24 cellular contexts compared by ENCODE assay signal in genomic region chr3:184632551-184632950, GRCh38.
DNase-seq lines count a peak whose midpoint lies in the region; TF ChIP-seq lines count a peak whose summit lies in the region.
"Had no signal": no experiment of that assay in that cellular context is flagged by ENCODE, and none has a peak within 500 bp of the region (broad histone marks: within the 10 kb centered on the region; RNA-seq: fewer than 3 reads in every experiment).

No MANE protein-coding gene starts in this region.

- H3K4me1 Mint-ChIP-seq in Calu3 (ENCODE audit: low read depth, unreplicated experiment) (peaks cover 37% of the 10 kb centered on the region), nephron (peaks cover 68% of the 10 kb centered on the region), osteocyte (ENCODE audit: unreplicated experiment) (peaks cover 2% of the 10 kb centered on the region)
- peaks cover 5% of the 10 kb centered on the region for H3K4me1 Mint-ChIP-seq in activated CD4-positive, alpha-beta T cell treated with anti-CD3 and anti-CD28 coated beads, Interleukin-2, amount 10 ng/mL, durations not matched to agents 7 days and 5 days

- H3K27ac ChIP-seq in WERI-Rb-1 (peak overlapping the region; percentile 70), left ventricle myocardium inferior (replicated peaks) (peak overlapping the region; percentile 32)
- H3K27ac ChIP-seq: BLaER1, breast epithelium, epithelial cell of prostate, vagina had no signal

- DNase-seq in Calu3 (peak; percentile 41), WERI-Rb-1 (no peak), left ventricle myocardium inferior (no peak), ecto neural progenitor cell (ENCODE audit: low spot score) (no peak), osteocyte (ENCODE audit: extremely low spot score, unreplicated experiment) (no peak)
- no peak for DNase-seq in activated CD4-positive, alpha-beta T cell treated with anti-CD3 and anti-CD28 coated beads, Interleukin-2, amount 50 U/mL, for 1 hour
- no peak for DNase-seq in activated CD4-positive, alpha-beta T cell treated with anti-CD3 and anti-CD28 coated beads, Interleukin-2, amount 10 ng/mL, durations not matched to agents 7 days and 5 days
- DNase-seq: activated CD4-positive, alpha-beta memory T cell treated with anti-CD3 and anti-CD28 coated beads, Interleukin-2, amount 10 ng/mL, durations not matched to agents 7 days and 5 days; activated gamma-delta T cell treated with Interleukin-2 at 50 U/mL for 16 hours; COR-L47; HFFc6; Karpas-422; naive thymus-derived CD8-positive, alpha-beta T cell; NCI-H1930; NCI-H345 had no signal

- no peaks in the 10 kb centered on the region for H3K9me3 Mint-ChIP-seq in Calu3 (ENCODE audit: low read depth, unreplicated experiment)
- H3K9me3 Mint-ChIP-seq in nephron: no peaks in the 10 kb centered on the region
- H3K9me3 Mint-ChIP-seq in activated CD4-positive, alpha-beta T cell treated with anti-CD3 and anti-CD28 coated beads, Interleukin-2, amount 10 ng/mL, durations not matched to agents 7 days and 5 days: no peaks in the 10 kb centered on the region
- H3K9me3 Mint-ChIP-seq in osteocyte (ENCODE audit: unreplicated experiment): no peaks in the 10 kb centered on the region
- H3K9me3 Mint-ChIP-seq: activated CD4-positive, alpha-beta memory T cell treated with anti-CD3 and anti-CD28 coated beads, Interleukin-2, amount 10 ng/mL, durations not matched to agents 7 days and 5 days; dendritic cell treated with granulocyte-macrophage colony-stimulating factor and Interleukin-4, amounts not matched to agents 40 ng/mL and 50 ng/mL, for 4 days; HFFc6; memory B cell; naive thymus-derived CD8-positive, alpha-beta T cell; T-helper 2 cell treated with Interferon-gamma antibody and Interleukin-4, amounts not matched to agents 5 μg/mL and 100 μg/mL, for 36 hours had no signal

- H3K4me1 ChIP-seq in left ventricle myocardium inferior: peaks cover 30% of the 10 kb centered on the region

- H3K9me3 ChIP-seq in WERI-Rb-1 (ENCODE audit: severe bottlenecking) (no peaks in the 10 kb centered on the region), left ventricle myocardium inferior (replicated peaks) (no peaks in the 10 kb centered on the region)
- H3K9me3 ChIP-seq: BLaER1, breast epithelium, vagina had no signal

- intact Hi-C loops in Calu3 (cut with micrococcal nuclease; ENCODE audit: unreplicated experiment) (no loop called here), left ventricle myocardium inferior (cut with micrococcal nuclease) (no loop called here)

- CTCF ChIA-PET in Calu3 (lab: Charles Lee): interaction anchor here (0.7 kb wide), 1 partner anchor 82 kb away, joined by 5 read pairs; no protein-coding TSS in a partner anchor
- CTCF ChIA-PET in activated CD4-positive, alpha-beta T cell treated with anti-CD3 and anti-CD28 coated beads, Interleukin-2, amount 10 ng/mL, durations not matched to agents 7 days and 5 days (lab: Charles Lee): interaction anchor here (1.0 to 1.2 kb wide), 2 partner anchors 12 to 143 kb away, joined by 3 read pairs; no protein-coding TSS in a partner anchor

- H3K36me3 Mint-ChIP-seq in Calu3 (ENCODE audit: insufficient read depth, unreplicated experiment) (no peaks in the 10 kb centered on the region), nephron (ENCODE audit: low read depth) (no peaks in the 10 kb centered on the region), osteocyte (ENCODE audit: unreplicated experiment) (no peaks in the 10 kb centered on the region)
- no peaks in the 10 kb centered on the region for H3K36me3 Mint-ChIP-seq in activated CD4-positive, alpha-beta T cell treated with anti-CD3 and anti-CD28 coated beads, Interleukin-2, amount 10 ng/mL, durations not matched to agents 7 days and 5 days (ENCODE audit: low read depth)
- H3K36me3 Mint-ChIP-seq: naive thymus-derived CD8-positive, alpha-beta T cell had no signal

- H3K27me3 Mint-ChIP-seq in Calu3 (ENCODE audit: unreplicated experiment) (peaks cover 38% of the 10 kb centered on the region), nephron (ENCODE audit: low read depth) (peaks cover 4% of the 10 kb centered on the region), osteocyte (ENCODE audit: unreplicated experiment) (no peaks in the 10 kb centered on the region)
- H3K27me3 Mint-ChIP-seq in activated CD4-positive, alpha-beta T cell treated with anti-CD3 and anti-CD28 coated beads, Interleukin-2, amount 10 ng/mL, durations not matched to agents 7 days and 5 days: peaks cover 4% of the 10 kb centered on the region

- no peak overlapping the region for H3K4me3 ChIP-seq in WERI-Rb-1 (ENCODE audit: low read depth, low read length)
- H3K4me3 ChIP-seq in left ventricle myocardium inferior: no peak overlapping the region
- H3K4me3 ChIP-seq: BLaER1, breast epithelium, SK-N-MC, vagina had no signal

- BruUV-seq in Calu3 (replicated peaks; lab: Mats Ljungman, UMichigan): no TSS peak

- H3K36me3 ChIP-seq in WERI-Rb-1 (no peaks in the 10 kb centered on the region), left ventricle myocardium inferior (no peaks in the 10 kb centered on the region)
- H3K36me3 ChIP-seq: BLaER1, breast epithelium, vagina had no signal

- no peak for TF ChIP-seq CTCF in Calu3 (IDR thresholded peaks at IDR 0.05; ENCODE audit: unreplicated experiment)
- 0 out of 2 replicates have a peak, but pooled peaks have one; percentile 1 for TF ChIP-seq CTCF in WERI-Rb-1 (IDR thresholded peaks at IDR 0.05; ENCODE audit: low read depth, low read length)
- TF ChIP-seq CTCF in left ventricle myocardium inferior (IDR thresholded peaks at IDR 0.05; ENCODE audit: borderline replicate concordance): peak; percentile 15
- no peak for TF ChIP-seq CTCF in nephron (IDR thresholded peaks at IDR 0.05; ENCODE audit: unreplicated experiment in 3 of 3)
- no peak for TF ChIP-seq CTCF in osteocyte (IDR thresholded peaks at IDR 0.05)

- POLR2A ChIA-PET in activated CD4-positive, alpha-beta T cell treated with anti-CD3 and anti-CD28 coated beads, Interleukin-2, amount 10 ng/mL, durations not matched to agents 7 days and 5 days (lab: Charles Lee): no interaction called here

- H3K27ac Mint-ChIP-seq in Calu3 (ENCODE audit: unreplicated experiment) (no peak overlapping the region), nephron (peak overlapping the region; percentile 52 to 87 (median 60)), osteocyte (ENCODE audit: unreplicated experiment) (no peak overlapping the region)
- H3K27ac Mint-ChIP-seq in activated CD4-positive, alpha-beta T cell treated with anti-CD3 and anti-CD28 coated beads, Interleukin-2, amount 10 ng/mL, durations not matched to agents 7 days and 5 days: no peak overlapping the region
- H3K27ac Mint-ChIP-seq: activated CD4-positive, alpha-beta memory T cell treated with anti-CD3 and anti-CD28 coated beads, Interleukin-2, amount 10 ng/mL, durations not matched to agents 7 days and 5 days; dendritic cell treated with granulocyte-macrophage colony-stimulating factor and Interleukin-4, amounts not matched to agents 40 ng/mL and 50 ng/mL, for 4 days; HFFc6; memory B cell; T-helper 2 cell treated with Interferon-gamma antibody and Interleukin-4, amounts not matched to agents 5 μg/mL and 100 μg/mL, for 36 hours had no signal

- H3K27me3 ChIP-seq in WERI-Rb-1 (ENCODE audit: insufficient read depth, low read depth, severe bottlenecking) (no peaks in the 10 kb centered on the region), left ventricle myocardium inferior (ENCODE audit: low read depth) (no peaks in the 10 kb centered on the region)
- H3K27me3 ChIP-seq: BLaER1, breast epithelium, vagina had no signal

- H3K4me3 Mint-ChIP-seq in Calu3 (ENCODE audit: low read depth, unreplicated experiment) (no peak overlapping the region), nephron (peak overlapping the region in 2 of 3 experiments; percentile 11 to 32), osteocyte (ENCODE audit: unreplicated experiment) (no peak overlapping the region)
- H3K4me3 Mint-ChIP-seq in activated CD4-positive, alpha-beta T cell treated with anti-CD3 and anti-CD28 coated beads, Interleukin-2, amount 10 ng/mL, durations not matched to agents 7 days and 5 days: no peak overlapping the region
- H3K4me3 Mint-ChIP-seq: activated CD4-positive, alpha-beta memory T cell treated with anti-CD3 and anti-CD28 coated beads, Interleukin-2, amount 10 ng/mL, durations not matched to agents 7 days and 5 days; dendritic cell treated with granulocyte-macrophage colony-stimulating factor and Interleukin-4, amounts not matched to agents 40 ng/mL and 50 ng/mL, for 4 days; HFFc6; memory B cell; naive thymus-derived CD8-positive, alpha-beta T cell; T-helper 2 cell treated with Interferon-gamma antibody and Interleukin-4, amounts not matched to agents 5 μg/mL and 100 μg/mL, for 36 hours had no signal

Comparison
In these comparisons a context has a peak if more than half of its experiments do, and no peak if none do; other contexts are left out.
1. H3K27ac Mint-ChIP-seq: peak in nephron (3 of 3); none in Calu3 (single experiment), activated CD4-positive, alpha-beta T cell treated with anti-CD3 and anti-CD28 coated beads, Interleukin-2, amount 10 ng/mL, durations not matched to agents 7 days and 5 days (single experiment) and osteocyte (single experiment).
2. H3K4me3 Mint-ChIP-seq: peak in nephron (2 of 3); none in Calu3 (single experiment), activated CD4-positive, alpha-beta T cell treated with anti-CD3 and anti-CD28 coated beads, Interleukin-2, amount 10 ng/mL, durations not matched to agents 7 days and 5 days (single experiment) and osteocyte (single experiment).
3. CTCF ChIP-seq: peak in WERI-Rb-1 (single experiment) and left ventricle myocardium inferior (single experiment); none in Calu3 (single experiment), nephron (0 of 3) and osteocyte (single experiment).